In the genomic region with DNA sequence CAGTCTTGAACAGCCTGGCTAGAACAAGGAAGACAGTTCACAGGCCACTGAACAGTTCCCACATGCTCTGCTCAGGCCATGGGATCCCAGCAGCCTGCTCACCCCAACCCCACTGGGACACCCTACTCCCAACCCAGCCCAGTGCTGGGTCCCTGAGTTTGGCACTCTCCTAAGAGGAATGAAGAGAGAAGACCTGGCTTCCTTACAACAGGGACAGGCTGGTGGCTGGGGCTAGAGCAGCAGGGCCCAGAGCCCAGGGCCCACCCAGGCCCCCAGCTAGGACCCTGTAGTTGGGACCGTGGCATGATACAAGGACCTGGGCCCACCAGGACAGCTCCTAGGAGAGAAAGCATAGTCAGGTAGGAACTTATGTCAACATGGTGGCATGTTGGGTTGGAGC, we compare ENCODE assay signal across 20 cellular contexts. TPM values are rescaled to one million over a fixed set of nuclear protein-coding genes. Genes with fewer than 3 reads are reported as not detected.
DNase-seq lines count a peak whose midpoint lies in the region; ATAC-seq and TF ChIP-seq lines count a peak whose summit lies in the region.
"Had no signal": no experiment of that assay in that cellular context is flagged by ENCODE, and none has a peak within 500 bp of the region (broad histone marks: within the 10 kb centered on the region; RNA-seq: fewer than 3 reads in every experiment).

No MANE protein-coding gene starts in this region.

- peak overlapping the region; percentile 31; the same call in 1 of the 2 replicates for H3K27ac Mint-ChIP-seq in HFFc6

- no CpG with 5 or more reads among the region's 1 CpG for whole genome bisulfite sequencing in esophagus muscularis mucosa

- H3K27me3 ChIP-seq in left ventricle myocardium inferior (ENCODE audit: low read depth) (no peaks in the 10 kb centered on the region), esophagus muscularis mucosa (no peaks in the 10 kb centered on the region)

- TF ChIP-seq CTCF in HFFc6 (IDR thresholded peaks at IDR 0.05) (no peak), left ventricle myocardium inferior (IDR thresholded peaks at IDR 0.05; ENCODE audit: borderline replicate concordance) (no peak), esophagus muscularis mucosa (IDR thresholded peaks at IDR 0.05) (no peak)

- H3K4me1 ChIP-seq in left ventricle myocardium inferior, result peaks cover 21% of the 10 kb centered on the region
- peaks cover 0 to 9% (median 3%) of the 10 kb centered on the region in 4 donors for H3K4me1 ChIP-seq in esophagus muscularis mucosa

- H3K9me3 ChIP-seq in left ventricle myocardium inferior (replicated peaks), result no peaks in the 10 kb centered on the region
- H3K9me3 ChIP-seq in esophagus muscularis mucosa, result no peaks in the 10 kb centered on the region

- H3K9me3 Mint-ChIP-seq in HFFc6, result no peaks in the 10 kb centered on the region

- TF ChIP-seq EP300 in esophagus muscularis mucosa (IDR thresholded peaks at IDR 0.05), result no peak

- H3K4me3 ChIP-seq in left ventricle myocardium inferior (no peak overlapping the region), esophagus muscularis mucosa (no peak overlapping the region)
- H3K4me3 ChIP-seq: GM12878, GM23248 had no signal

- peaks cover 15% of the 10 kb centered on the region for H3K36me3 Mint-ChIP-seq in HFFc6 (ENCODE audit: low read depth)

- no peak overlapping the region for H3K27ac ChIP-seq in left ventricle myocardium inferior (replicated peaks)
- H3K27ac ChIP-seq in esophagus muscularis mucosa (replicated peaks in 1 of 4), result no peak overlapping the region
- H3K27ac ChIP-seq: GM23248 had no signal

- no peaks in the 10 kb centered on the region for H3K4me1 Mint-ChIP-seq in HFFc6 (ENCODE audit: low read depth)

- intact Hi-C loops in left ventricle myocardium inferior (cut with micrococcal nuclease), result no loop called here
- intact Hi-C loops in posterior vena cava (cut with DNase I), result no loop called here
- intact Hi-C loops in esophagus muscularis mucosa (cut with DNase I), result no loop called here

- H3K27me3 Mint-ChIP-seq in HFFc6 (ENCODE audit: insufficient read depth), result peaks cover 7% of the 10 kb centered on the region

- peaks cover 60% of the 10 kb centered on the region for H3K36me3 ChIP-seq in left ventricle myocardium inferior
- peaks cover 43 to 82% (median 69%) of the 10 kb centered on the region in 4 donors for H3K36me3 ChIP-seq in esophagus muscularis mucosa

- peak; percentile 50 for DNase-seq in activated effector memory CD4-positive, alpha-beta T cell treated with anti-CD3 and anti-CD28 coated beads, Interleukin-2, amount 50 U/mL, for 16 hours
- no peak for DNase-seq in activated effector memory CD4-positive, alpha-beta T cell treated with Interleukin-2 at 50 U/mL for 16 hours
- DNase-seq in HFFc6, result no peak
- DNase-seq in left ventricle myocardium inferior, result peak; percentile 8
- DNase-seq in posterior vena cava (ENCODE audit: low spot score), result peak; percentile 58
- no peak for DNase-seq in esophagus muscularis mucosa (ENCODE audit: extremely low spot score)
- DNase-seq in cortex of kidney (lab: John Stamatoyannopoulos, UW), result no peak
- DNase-seq: C1 segment of cervical spinal cord, GDM1, GM23248, KG1, NCI-H1048, NCI-H2081 treated with DMSO at 0.1 percent for 48 hours, NCI-H510A treated with DMSO at 0.1 percent for 48 hours, SHP77 treated with DMSO at 0.1 percent for 48 hours had no signal

- ATAC-seq in GM18861 (IDR thresholded peaks at IDR 0.05; ENCODE audit: unreplicated experiment), result no peak
- ATAC-seq: GM12878, HCT116, Panc1 had no signal

- TF ChIP-seq POLR2A in esophagus muscularis mucosa (IDR thresholded peaks at IDR 0.05; ENCODE audit: low read depth), result no peak

- H3K4me3 Mint-ChIP-seq in HFFc6, result no peak overlapping the region

RNA-seq across cellular contexts. Expression of gene BAP1, which starts 8.3 kb away (rescaled TPM):
- 10 to 100 TPM; 58.5 to 72.8 (median 64.1) TPM for total RNA-seq in HFFc6 (2021; fragmentation: NEBNext Ultra II Directional; extraction: Animal tissue kit (Norgen Biotek cat#: 25700))
- total RNA-seq in left ventricle myocardium inferior (54.2 TPM), posterior vena cava (10 to 100 TPM; 53.0 to 55.1 TPM), esophagus muscularis mucosa (10 to 100 TPM; 51.5 to 82.9 (median 72.7) TPM)

RNA-seq across cellular contexts. Expression of gene PHF7, which starts 8.9 kb away (rescaled TPM):
- total RNA-seq in HFFc6 (2021; fragmentation: NEBNext Ultra II Directional; extraction: Animal tissue kit (Norgen Biotek cat#: 25700)), result 1 to 10 TPM; 2.9 to 5.0 (median 4.2) TPM
- total RNA-seq in left ventricle myocardium inferior (16.8 TPM), posterior vena cava (1 to 10 TPM; 6.4 to 9.2 TPM), esophagus muscularis mucosa (10 to 100 TPM in 1 of 4 donors, 1 to 10 TPM in 3; 7.0 to 22.0 (median 8.2) TPM)

RNA-seq across cellular contexts. Expression of gene SEMA3G, which starts 43.4 kb away (rescaled TPM):
- total RNA-seq in HFFc6 (2021; fragmentation: NEBNext Ultra II Directional; extraction: Animal tissue kit (Norgen Biotek cat#: 25700)), result not detected
- 9.2 TPM for total RNA-seq in left ventricle myocardium inferior
- 10 to 100 TPM; 12.4 to 17.7 TPM for total RNA-seq in posterior vena cava
- total RNA-seq in esophagus muscularis mucosa, result 10 to 100 TPM in 3 of 4 donors, 1 to 10 TPM in 1; 7.1 to 39.2 (median 22.2) TPM
- total RNA-seq: A673, GM12878, GM23248 had no signal

RNA-seq across cellular contexts. Expression of gene TNNC1, which starts 52.3 kb away (rescaled TPM):
- total RNA-seq in HFFc6 (2021; fragmentation: NEBNext Ultra II Directional; extraction: Animal tissue kit (Norgen Biotek cat#: 25700)), result under 1 TPM in 4 of 6 experiments, not detected in 2; 0.35 to 0.55 (median 0.53) TPM
- 8,962 TPM for total RNA-seq in left ventricle myocardium inferior
- total RNA-seq in posterior vena cava, result 1 to 10 TPM; 3.5 to 5.5 TPM
- total RNA-seq in esophagus muscularis mucosa, result 1 to 10 TPM in 3 of 4 donors, not detected in 1; 1.2 to 7.1 (median 4.0) TPM
- total RNA-seq: A673, GM23248 had no signal

RNA-seq across cellular contexts. Expression of gene NISCH, which starts 53.9 kb away (rescaled TPM):
- 10 to 100 TPM; 46.4 to 62.5 (median 55.8) TPM for total RNA-seq in HFFc6 (2021; fragmentation: NEBNext Ultra II Directional; extraction: Animal tissue kit (Norgen Biotek cat#: 25700))
- total RNA-seq in left ventricle myocardium inferior, result 44.3 TPM
- total RNA-seq in posterior vena cava, result 10 to 100 TPM; 53.0 to 65.2 TPM
- total RNA-seq in esophagus muscularis mucosa, result 100 to 1,000 TPM in 2 of 4 donors, 10 to 100 TPM in 2; 71.9 to 110 (median 88.0) TPM

Comparison
In these comparisons a context has a peak if more than half of its experiments do, and no peak if none do; other contexts are left out.
1. DNase-seq: peak in activated effector memory CD4-positive, alpha-beta T cell treated with anti-CD3 and anti-CD28 coated beads, Interleukin-2, amount 50 U/mL, for 16 hours (single experiment), left ventricle myocardium inferior (single experiment) and posterior vena cava (single experiment); none in activated effector memory CD4-positive, alpha-beta T cell treated with Interleukin-2 at 50 U/mL for 16 hours (single experiment), HFFc6 (single experiment), esophagus muscularis mucosa (single experiment) and cortex of kidney (single experiment).